In genomic region chr15:56931674-56932507, GRCh38 we compare ENCODE assay signal across 19 cellular contexts. TPM values are rescaled to one million over a fixed set of nuclear protein-coding genes. Genes with fewer than 3 reads are reported as not detected.
DNase-seq lines count a peak whose midpoint lies in the region; ATAC-seq, FAIRE-seq and TF ChIP-seq lines count a peak whose summit lies in the region.
"Had no signal": no experiment of that assay in that cellular context is flagged by ENCODE, and none has a peak within 500 bp of the region (broad histone marks: within the 10 kb centered on the region; RNA-seq: fewer than 3 reads in every experiment).

No MANE protein-coding gene starts in this region.

- TF ChIP-seq CTCF in activated CD8-positive, alpha-beta T cell treated with anti-CD3 and anti-CD28 coated beads for 36 hours (IDR thresholded peaks at IDR 0.05): no peak

- peak; percentile 18 for FAIRE-seq in GM19239 (lab: Jason Lieb, UNC)
- FAIRE-seq: bronchial epithelial cell, D721Med, keratinocyte had no signal

- H3K4me3 ChIP-seq in CD4-positive, CD25-positive, alpha-beta regulatory T cell (ENCODE audit: low read depth, low read length): peak overlapping the region; percentile 69
- H3K4me3 ChIP-seq: heart right ventricle, testis had no signal

- H3K36me3 Mint-ChIP-seq in CD4-positive, CD25-positive, alpha-beta regulatory T cell: peaks cover 33% of the 10 kb centered on the region
- H3K36me3 Mint-ChIP-seq in T-cell: peaks cover 48% of the 10 kb centered on the region
- H3K36me3 Mint-ChIP-seq in activated CD8-positive, alpha-beta T cell treated with anti-CD3 and anti-CD28 coated beads for 36 hours (ENCODE audit: low read depth): peaks cover 48% of the 10 kb centered on the region

- H3K27me3 Mint-ChIP-seq in CD4-positive, CD25-positive, alpha-beta regulatory T cell: no peaks in the 10 kb centered on the region
- H3K27me3 Mint-ChIP-seq in T-cell: no peaks in the 10 kb centered on the region
- no peaks in the 10 kb centered on the region for H3K27me3 Mint-ChIP-seq in activated CD8-positive, alpha-beta T cell treated with anti-CD3 and anti-CD28 coated beads for 36 hours
- H3K27me3 Mint-ChIP-seq: activated naive CD8-positive, alpha-beta T cell treated with anti-CD3 and anti-CD28 coated beads for 36 hours; activated T-cell treated with anti-CD3 and anti-CD28 coated beads, Interleukin-2, amount 50 U/mL, for 24 hours had no signal

- peaks cover 55 to 86% (median 69%) of the 10 kb centered on the region in 4 donors for H3K4me1 Mint-ChIP-seq in CD4-positive, CD25-positive, alpha-beta regulatory T cell
- peaks cover 74 to 85% (median 81%) of the 10 kb centered on the region in 3 donors for H3K4me1 Mint-ChIP-seq in T-cell
- H3K4me1 Mint-ChIP-seq in activated CD8-positive, alpha-beta T cell treated with anti-CD3 and anti-CD28 coated beads for 36 hours (ENCODE audit: low read depth): peaks cover 71% of the 10 kb centered on the region

- POLR2A ChIA-PET in T-cell (lab: Charles Lee): no interaction called here
- POLR2A ChIA-PET in activated CD8-positive, alpha-beta T cell treated with anti-CD3 and anti-CD28 coated beads for 36 hours (lab: Charles Lee): interaction anchor here (1.3 kb wide), 1 partner anchor 13 kb away, joined by 4 read pairs; no protein-coding TSS in a partner anchor

- peak overlapping the region; percentile 27 to 85 (median 57) for H3K27ac Mint-ChIP-seq in CD4-positive, CD25-positive, alpha-beta regulatory T cell
- H3K27ac Mint-ChIP-seq in T-cell: peak overlapping the region; percentile 44 to 69
- no peak overlapping the region for H3K27ac Mint-ChIP-seq in activated CD8-positive, alpha-beta T cell treated with anti-CD3 and anti-CD28 coated beads for 36 hours
- H3K27ac Mint-ChIP-seq: activated naive CD8-positive, alpha-beta T cell treated with anti-CD3 and anti-CD28 coated beads for 36 hours; activated T-cell treated with anti-CD3 and anti-CD28 coated beads, Interleukin-2, amount 50 U/mL, for 24 hours had no signal

- H3K4me1 ChIP-seq in CD4-positive, CD25-positive, alpha-beta regulatory T cell (ENCODE audit: control insufficient read depth, insufficient read depth, low read length, poor library complexity, severe bottlenecking): peaks cover 50% of the 10 kb centered on the region

- H3K36me3 ChIP-seq in CD4-positive, CD25-positive, alpha-beta regulatory T cell (ENCODE audit: control insufficient read depth, insufficient read depth, low read length): peaks cover 11% of the 10 kb centered on the region

- peak overlapping the region in 3 of 4 donors; percentile 23 to 63 (median 45) for H3K4me3 Mint-ChIP-seq in CD4-positive, CD25-positive, alpha-beta regulatory T cell
- peak overlapping the region in 1 of 3 donors; percentile 53 for H3K4me3 Mint-ChIP-seq in T-cell
- H3K4me3 Mint-ChIP-seq in activated CD8-positive, alpha-beta T cell treated with anti-CD3 and anti-CD28 coated beads for 36 hours: no peak overlapping the region
- H3K4me3 Mint-ChIP-seq: activated naive CD8-positive, alpha-beta T cell treated with anti-CD3 and anti-CD28 coated beads for 36 hours; activated T-cell treated with anti-CD3 and anti-CD28 coated beads, Interleukin-2, amount 50 U/mL, for 24 hours had no signal

- H3K27me3 ChIP-seq in CD4-positive, CD25-positive, alpha-beta regulatory T cell (ENCODE audit: control insufficient read depth, insufficient read depth, low read length): no peaks in the 10 kb centered on the region
- H3K27me3 ChIP-seq: heart right ventricle, testis had no signal

- intact Hi-C loops in activated CD8-positive, alpha-beta T cell treated with anti-CD3 and anti-CD28 coated beads for 36 hours (cut with micrococcal nuclease): loop anchor here (10.0 kb wide), 1 partner anchor 53 kb away; no protein-coding TSS in a partner anchor

- CTCF ChIA-PET in T-cell (lab: Charles Lee): interaction anchor here in 1 of 2 donors (1.1 kb wide), 1 partner anchor 12 kb away, joined by 3 read pairs; no protein-coding TSS in a partner anchor
- CTCF ChIA-PET in activated CD8-positive, alpha-beta T cell treated with anti-CD3 and anti-CD28 coated beads for 36 hours (lab: Charles Lee): interaction anchor here (1.3 kb wide), 1 partner anchor 10 kb away, joined by 3 read pairs; no protein-coding TSS in a partner anchor

- peak; percentile 65 to 67 for ATAC-seq in CD4-positive, CD25-positive, alpha-beta regulatory T cell (ENCODE audit: low read depth in 2 of 2)
- ATAC-seq in T-cell (replicated peaks in 1 of 4) (peak in 3 of 4 experiments; percentile 58 to 85 (median 66)), left lobe of liver (peak; percentile 60)
- ATAC-seq in activated CD8-positive, alpha-beta T cell treated with anti-CD3 and anti-CD28 coated beads for 36 hours: no peak

- no peaks in the 10 kb centered on the region for H3K9me3 ChIP-seq in CD4-positive, CD25-positive, alpha-beta regulatory T cell (ENCODE audit: control insufficient read depth in 2 of 2, low read length in 2 of 2)
- H3K9me3 ChIP-seq: testis had no signal

- DNase-seq in CD4-positive, CD25-positive, alpha-beta regulatory T cell: peak in 2 of 3 donors; percentile 30 to 51
- no peak for DNase-seq in GM19239 (ENCODE audit: insufficient read length, low spot score)
- DNase-seq in T-cell: no peak
- DNase-seq in left lobe of liver (ENCODE audit: low spot score): no peak
- DNase-seq in mesenteric fat pad (ENCODE audit: low spot score): no peak
- no peak for DNase-seq in kidney tubule cell (ENCODE audit: low spot score)
- no peak for DNase-seq in SHP77 treated with DMSO at 0.1 percent for 48 hours (lab: John Stamatoyannopoulos, UW)
- no peak for DNase-seq in activated CD8-positive, alpha-beta T cell treated with anti-CD3 and anti-CD28 coated beads for 36 hours
- DNase-seq: activated naive CD8-positive, alpha-beta T cell treated with anti-CD3 and anti-CD28 coated beads for 36 hours; activated T-cell treated with anti-CD3 and anti-CD28 coated beads, Interleukin-2, amount 50 U/mL, for 24 hours; heart right ventricle; NCI-H1417 treated with DMSO at 0.1 percent for 48 hours; occipital lobe; stimulated activated CD4-positive, alpha-beta T cell treated with anti-CD3 and anti-CD28 coated beads, Interleukin-4, amount 100 ng/mL, for 24 hours; T-helper 9 cell; testis had no signal

- H3K9me3 Mint-ChIP-seq in CD4-positive, CD25-positive, alpha-beta regulatory T cell: peaks cover 0 to 8% (median 2%) of the 10 kb centered on the region in 7 donors
- H3K9me3 Mint-ChIP-seq in T-cell: peaks cover 1 to 9% (median 3%) of the 10 kb centered on the region in 3 donors
- peaks cover 9% of the 10 kb centered on the region for H3K9me3 Mint-ChIP-seq in activated CD8-positive, alpha-beta T cell treated with anti-CD3 and anti-CD28 coated beads for 36 hours

- peak overlapping the region; percentile 47 for H3K27ac ChIP-seq in CD4-positive, CD25-positive, alpha-beta regulatory T cell (ENCODE audit: insufficient read depth, low read length, poor library complexity, severe bottlenecking)
- H3K27ac ChIP-seq: heart right ventricle had no signal

RNA-seq across cellular contexts. Expression of gene TCF12, which starts 13.4 kb away (rescaled TPM):
- 83.7 TPM for total RNA-seq in CD4-positive, CD25-positive, alpha-beta regulatory T cell
- polyA plus RNA-seq in CD4-positive, CD25-positive, alpha-beta regulatory T cell: 10 to 100 TPM; 45.7 to 71.6 (median 63.7) TPM
- total RNA-seq in T-cell (10 to 100 TPM; 68.0 to 94.3 (median 83.0) TPM), left lobe of liver (29.8 TPM), mesenteric fat pad (103 TPM)
- total RNA-seq in activated CD8-positive, alpha-beta T cell treated with anti-CD3 and anti-CD28 coated beads for 36 hours: 10 to 100 TPM; 60.5 to 67.4 TPM

Comparison
In these comparisons a context has a peak if more than half of its experiments do, and no peak if none do; other contexts are left out.
1. DNase-seq: peak in CD4-positive, CD25-positive, alpha-beta regulatory T cell (2 of 3); none in GM19239 (single experiment), T-cell (0 of 34), left lobe of liver (single experiment), mesenteric fat pad (single experiment), kidney tubule cell (single experiment), SHP77 treated with DMSO at 0.1 percent for 48 hours (single experiment) and activated CD8-positive, alpha-beta T cell treated with anti-CD3 and anti-CD28 coated beads for 36 hours (single experiment).